8 cellular contexts compared by ENCODE assay signal in the genomic region with DNA sequence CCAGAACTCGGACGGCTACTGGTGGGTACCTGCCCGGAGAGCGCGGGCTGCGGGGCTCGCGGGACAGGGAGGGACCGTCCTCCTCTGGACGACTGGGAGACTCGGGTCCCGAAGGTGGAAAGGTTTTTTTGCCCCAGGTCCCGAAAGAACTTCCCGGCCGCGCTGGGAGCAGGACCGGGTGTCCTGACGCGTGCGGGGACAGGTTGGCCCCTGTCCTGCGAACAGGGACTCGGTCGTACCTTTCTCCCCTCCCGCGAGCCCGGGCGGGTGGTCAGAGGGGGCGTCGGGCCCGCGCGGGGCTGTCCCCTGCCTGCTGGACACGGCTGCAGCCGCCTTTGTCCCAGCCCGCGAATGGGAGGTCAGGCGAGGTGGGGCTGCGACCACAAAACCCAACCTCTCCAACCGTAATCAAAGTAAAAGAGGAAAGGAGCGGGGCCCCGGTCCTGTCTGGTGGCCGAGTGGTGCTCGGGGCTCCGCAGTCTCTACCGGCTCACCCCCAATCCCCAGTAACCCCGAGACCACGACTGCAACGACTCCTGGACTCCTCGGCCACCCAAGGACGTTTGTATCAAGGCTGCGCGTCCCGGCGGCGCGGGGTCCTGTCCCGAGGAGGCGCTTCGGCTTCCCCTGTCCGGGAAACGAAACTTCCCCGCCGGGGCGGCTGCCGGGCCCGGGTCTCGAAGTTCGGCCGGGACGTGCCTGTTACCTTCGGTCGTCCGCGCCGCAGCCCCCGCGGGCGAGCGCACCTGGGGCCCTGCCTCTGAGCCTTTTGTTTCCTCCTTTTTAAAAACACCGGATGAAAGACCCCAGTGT. TPM values are rescaled to one million over a fixed set of nuclear protein-coding genes. Genes with fewer than 3 reads are reported as not detected.
DNase-seq lines count a peak whose midpoint lies in the region; ATAC-seq and TF ChIP-seq lines count a peak whose summit lies in the region.

No MANE protein-coding gene starts in this region.

- ATAC-seq in left lobe of liver = peak; percentile 39

- no peaks in the 10 kb centered on the region for H3K36me3 ChIP-seq in breast epithelium
- H3K36me3 ChIP-seq in subcutaneous abdominal adipose tissue (ENCODE audit: control insufficient read depth in 5 of 5, insufficient read depth in 5 of 5, low read length in 5 of 5) = no peaks in the 10 kb centered on the region

- intact Hi-C loops in breast epithelium (cut with DNase I; ENCODE audit: low total_unique reads) = no loop called here

- H3K9me3 ChIP-seq in breast epithelium (no peaks in the 10 kb centered on the region), subcutaneous abdominal adipose tissue (ENCODE audit: control insufficient read depth in 5 of 5, low read length in 5 of 5) (no peaks in the 10 kb centered on the region)

- H3K4me1 ChIP-seq in breast epithelium = no peaks in the 10 kb centered on the region
- peaks cover 0 to 24% (median 22%) of the 10 kb centered on the region in 5 donors for H3K4me1 ChIP-seq in subcutaneous abdominal adipose tissue (ENCODE audit: control insufficient read depth in 5 of 5, insufficient read depth in 5 of 5, low read length in 5 of 5)

- H3K27ac ChIP-seq in breast epithelium = peak overlapping the region; percentile 96
- H3K27ac ChIP-seq in subcutaneous abdominal adipose tissue (ENCODE audit: low read depth, low read length) = no peak overlapping the region

- DNase-seq in GM03348 (ENCODE audit: low spot score) = peak; percentile 49
- DNase-seq in LNCaP clone FGC (ENCODE audit: low read depth) = no peak
- DNase-seq in breast epithelium (ENCODE audit: low spot score in 2 of 2) = no peak
- DNase-seq in left lobe of liver (ENCODE audit: low spot score) = peak; percentile 57
- DNase-seq in anterior cingulate cortex (lab: John Stamatoyannopoulos, UW) = no peak
- DNase-seq in NK-92 treated with Interleukin-12 subunit alpha and Interleukin-12 subunit beta, amount 100 ng/mL, for 24 hours (lab: John Stamatoyannopoulos, UW) = no peak
- DNase-seq in NCI-H510A treated with DMSO at 0.1 percent for 48 hours (lab: John Stamatoyannopoulos, UW) = no peak

- H3K9ac ChIP-seq in subcutaneous abdominal adipose tissue (ENCODE audit: low read length in 5 of 5) = peak overlapping the region in 2 of 5 donors; percentile 35 to 48

- H3K4me3 ChIP-seq in LNCaP clone FGC (ENCODE audit: low read depth, low read length) (peak overlapping the region; percentile 85), breast epithelium (peak overlapping the region; percentile 56 to 90 (median 79)), subcutaneous abdominal adipose tissue (ENCODE audit: low read depth in 1 of 5, low read length in 5 of 5) (peak overlapping the region in 4 of 5 donors; percentile 66 to 71 (median 68))

- TF ChIP-seq CTCF in LNCaP clone FGC (IDR thresholded peaks at IDR 0.05; ENCODE audit: control insufficient read depth, extremely low read depth, insufficient read depth) (no peak), breast epithelium (IDR thresholded peaks at IDR 0.05) (no peak)

- H3K27me3 ChIP-seq in breast epithelium = peaks cover 0 to 4% of the 10 kb centered on the region in 2 donors
- H3K27me3 ChIP-seq in subcutaneous abdominal adipose tissue (ENCODE audit: control insufficient read depth in 5 of 5, insufficient read depth in 4 of 5, low read length in 5 of 5) = peaks cover 22 to 68% (median 33%) of the 10 kb centered on the region in 5 donors

- TF ChIP-seq POLR2A in breast epithelium (IDR thresholded peaks at IDR 0.05) = no peak

RNA-seq across cellular contexts. Expression of gene DSP, which starts 0.8 kb away (rescaled TPM):
- total RNA-seq in breast epithelium (100 to 1,000 TPM in 1 of 3 donors, 10 to 100 TPM in 1, 1 to 10 TPM in 1; 2.1 to 165 (median 95.4) TPM), left lobe of liver (67.5 TPM)

RNA-seq across cellular contexts. Expression of gene SNRNP48, which starts 47.7 kb away (rescaled TPM):
- total RNA-seq in breast epithelium (10 to 100 TPM; 13.9 to 20.9 (median 15.4) TPM), left lobe of liver (7.6 TPM)

Comparison
In these comparisons a context has a peak if more than half of its experiments do, and no peak if none do; other contexts are left out.
1. DNase-seq: peak in GM03348 (single experiment) and left lobe of liver (single experiment); none in LNCaP clone FGC (single experiment), breast epithelium (0 of 2), anterior cingulate cortex (0 of 58), NK-92 treated with Interleukin-12 subunit alpha and Interleukin-12 subunit beta, amount 100 ng/mL, for 24 hours (single experiment) and NCI-H510A treated with DMSO at 0.1 percent for 48 hours (single experiment).
2. Peak in every context shown above with its lines, with median percentiles within 50 percentile points of each other: H3K4me3 ChIP-seq.